ENCODE assay signal across 1 cellular context in genomic region chr7:77516085-77516484, GRCh38.
A peak's percentile ranks its signal among the peaks of the same experiment; 100 is the strongest.
TF ChIP-seq lines count a peak whose summit lies in the region.

No MANE protein-coding gene starts in this region.

TF ChIP-seq in HepG2, 621 proteins besides CTCF, POLR2A, EP300 and RAD21 (continued from another document and continues in another):
- TF ChIP-seq TRAFD1 (CRISPR knock-in tag; IDR thresholded peaks at IDR 0.05; ENCODE audit: borderline replicate concordance) (no peak), ZFP41 (CRISPR knock-in tag; IDR thresholded peaks at IDR 0.05; ENCODE audit: borderline replicate concordance) (no peak), NFATC3 (CRISPR knock-in tag; IDR thresholded peaks at IDR 0.05) (no peak), MEIS2 (CRISPR knock-in tag; IDR thresholded peaks at IDR 0.05) (no peak), MED8 (CRISPR knock-in tag; IDR thresholded peaks at IDR 0.05; ENCODE audit: insufficient replicate concordance) (no peak), ZNF329 (CRISPR knock-in tag; IDR thresholded peaks at IDR 0.05; ENCODE audit: low read depth) (no peak), CEBPB (IDR thresholded peaks at IDR 0.05; ENCODE audit: borderline replicate concordance, low read depth, low read length) (no peak), PRDM4 (CRISPR knock-in tag; IDR thresholded peaks at IDR 0.05; ENCODE audit: borderline replicate concordance) (no peak), ZNF773 (CRISPR knock-in tag; IDR thresholded peaks at IDR 0.05; ENCODE audit: borderline replicate concordance) (no peak), ZNF326 (CRISPR knock-in tag; IDR thresholded peaks at IDR 0.05; ENCODE audit: borderline replicate concordance) (no peak), ZBED4 (CRISPR knock-in tag; IDR thresholded peaks at IDR 0.05; ENCODE audit: borderline replicate concordance) (no peak), SOX6 (IDR thresholded peaks at IDR 0.05) (no peak), SOX6 (CRISPR knock-in tag; IDR thresholded peaks at IDR 0.05) (peak; percentile 87), AHDC1 (CRISPR knock-in tag; IDR thresholded peaks at IDR 0.05; ENCODE audit: borderline replicate concordance) (0 out of 2 replicates have a peak, but pooled peaks have one; percentile 55), MXD1 (CRISPR knock-in tag; IDR thresholded peaks at IDR 0.05) (no peak), THAP11 (CRISPR knock-in tag; IDR thresholded peaks at IDR 0.05) (no peak), DNMT1 (CRISPR knock-in tag; IDR thresholded peaks at IDR 0.05) (no peak), DNMT3B (CRISPR knock-in tag; conservative IDR thresholded peaks at IDR 0.05) (no peak), ZNF570 (CRISPR knock-in tag; IDR thresholded peaks at IDR 0.05; ENCODE audit: borderline replicate concordance) (no peak), HMG20A (CRISPR knock-in tag; IDR thresholded peaks at IDR 0.05; ENCODE audit: borderline replicate concordance) (peak; percentile 53; the same call in 1 of the 2 replicates), KDM6A (CRISPR knock-in tag; IDR thresholded peaks at IDR 0.05; ENCODE audit: low read depth) (0 out of 2 replicates have a peak, but pooled peaks have one; percentile 20), ZNF639 (CRISPR knock-in tag; conservative IDR thresholded peaks at IDR 0.05) (no peak), GATAD2A (CRISPR knock-in tag; IDR thresholded peaks at IDR 0.05) (peak; percentile 85), ZNF597 (CRISPR knock-in tag; IDR thresholded peaks at IDR 0.05) (no peak), TERF1 (CRISPR knock-in tag; IDR thresholded peaks at IDR 0.05) (no peak), NBN (conservative IDR thresholded peaks at IDR 0.05) (no peak), REPIN1 (CRISPR knock-in tag; IDR thresholded peaks at IDR 0.05; ENCODE audit: borderline replicate concordance, low read depth) (no peak), LCORL (IDR thresholded peaks at IDR 0.05) (no peak), LCORL (CRISPR knock-in tag; IDR thresholded peaks at IDR 0.05) (no peak), CCAR2 (optimal IDR thresholded peaks at IDR 0.05; ENCODE audit: low read depth, low read length) (no peak), ZNF678 (CRISPR knock-in tag; IDR thresholded peaks at IDR 0.05) (no peak), ZNF574 (CRISPR knock-in tag; IDR thresholded peaks at IDR 0.05) (no peak), ZNF713 (CRISPR knock-in tag; IDR thresholded peaks at IDR 0.05) (no peak), ELF3 (CRISPR knock-in tag; IDR thresholded peaks at IDR 0.05) (0 out of 2 replicates have a peak, but pooled peaks have one; percentile 9), ESRRA (CRISPR knock-in tag; IDR thresholded peaks at IDR 0.05; ENCODE audit: low read depth) (no peak), PAF1 (CRISPR knock-in tag; IDR thresholded peaks at IDR 0.05) (no peak), ZFP90 (CRISPR knock-in tag; IDR thresholded peaks at IDR 0.05; ENCODE audit: borderline replicate concordance) (0 out of 2 replicates have a peak, but pooled peaks have one; percentile 1), IRF2 (CRISPR knock-in tag; IDR thresholded peaks at IDR 0.05) (no peak), ZNF619 (CRISPR knock-in tag; IDR thresholded peaks at IDR 0.05) (no peak), ZMYM4 (CRISPR knock-in tag; IDR thresholded peaks at IDR 0.05) (0 out of 2 replicates have a peak, but pooled peaks have one; percentile 12)
